In genomic region chr15:60798821-60799220, GRCh38 we compare ENCODE assay signal across 9 cellular contexts.
DNase-seq lines count a peak whose midpoint lies in the region; ATAC-seq lines count a peak whose summit lies in the region.
"Had no signal": no experiment of that assay in that cellular context is flagged by ENCODE, and none has a peak within 500 bp of the region (broad histone marks: within the 10 kb centered on the region; RNA-seq: fewer than 3 reads in every experiment).

No MANE protein-coding gene starts in this region.

- DNase-seq in stimulated activated naive CD4-positive, alpha-beta T cell treated with Interleukin-2 at 50 U/mL for 16 hours (lab: John Stamatoyannopoulos, UW) = peak; percentile 70
- no peak for DNase-seq in stimulated activated naive CD4-positive, alpha-beta T cell (lab: John Stamatoyannopoulos, UW)
- DNase-seq in iris pigment epithelial cell (ENCODE audit: low read depth) (peak; percentile 89), DMS53 treated with DMSO at 0.1 percent for 48 hours (lab: John Stamatoyannopoulos, UW; ENCODE audit: unreplicated experiment) (no peak), putamen (ENCODE audit: low spot score) (no peak), activated gamma-delta T cell treated with Interleukin-2 at 50 U/mL for 16 hours (no peak)
- DNase-seq: DMS79 treated with DMSO at 0.1 percent for 48 hours had no signal

- no peaks in the 10 kb centered on the region for H3K9me3 Mint-ChIP-seq in activated T-helper 17 cell treated with anti-CD3 and anti-CD28 coated beads, Interleukin-2, amount 50 U/mL, for 72 hours

- H3K27ac Mint-ChIP-seq in activated T-helper 17 cell treated with anti-CD3 and anti-CD28 coated beads, Interleukin-2, amount 50 U/mL, for 72 hours = peak overlapping the region; percentile 97

- peaks cover 70% of the 10 kb centered on the region for H3K4me1 Mint-ChIP-seq in activated T-helper 17 cell treated with anti-CD3 and anti-CD28 coated beads, Interleukin-2, amount 50 U/mL, for 72 hours

- H3K27me3 Mint-ChIP-seq in activated T-helper 17 cell treated with anti-CD3 and anti-CD28 coated beads, Interleukin-2, amount 50 U/mL, for 72 hours = no peaks in the 10 kb centered on the region

- H3K36me3 Mint-ChIP-seq in activated T-helper 17 cell treated with anti-CD3 and anti-CD28 coated beads, Interleukin-2, amount 50 U/mL, for 72 hours (ENCODE audit: low read depth) = peaks cover 6% of the 10 kb centered on the region

- ATAC-seq in activated T-helper 17 cell treated with anti-CD3 and anti-CD28 coated beads, Interleukin-2, amount 50 U/mL, for 72 hours (replicated peaks) = peak; percentile 73
- ATAC-seq in HG02973 (IDR thresholded peaks at IDR 0.05; ENCODE audit: unreplicated experiment) = no peak

- peak overlapping the region; percentile 87 for H3K4me3 Mint-ChIP-seq in activated T-helper 17 cell treated with anti-CD3 and anti-CD28 coated beads, Interleukin-2, amount 50 U/mL, for 72 hours

Comparison
In these comparisons a context has a peak if more than half of its experiments do, and no peak if none do; other contexts are left out.
1. DNase-seq: peak in stimulated activated naive CD4-positive, alpha-beta T cell treated with Interleukin-2 at 50 U/mL for 16 hours (single experiment) and iris pigment epithelial cell (single experiment); none in stimulated activated naive CD4-positive, alpha-beta T cell (0 of 6), DMS53 treated with DMSO at 0.1 percent for 48 hours (single experiment), putamen (single experiment) and activated gamma-delta T cell treated with Interleukin-2 at 50 U/mL for 16 hours (single experiment).